ENCODE assay signal across 8 cellular contexts in genomic region chr13:113854238-113855011, GRCh38. TPM values are rescaled to one million over a fixed set of nuclear protein-coding genes. Genes with fewer than 3 reads are reported as not detected.
DNase-seq lines count a peak whose midpoint lies in the region; ATAC-seq and TF ChIP-seq lines count a peak whose summit lies in the region.
"Had no signal": no experiment of that assay in that cellular context is flagged by ENCODE, and none has a peak within 500 bp of the region (broad histone marks: within the 10 kb centered on the region; RNA-seq: fewer than 3 reads in every experiment).

No MANE protein-coding gene starts in this region.

- H3K36me3 ChIP-seq in IMR-90 (ENCODE audit: control insufficient read depth, insufficient read depth, low read length): peaks cover 27% of the 10 kb centered on the region
- H3K36me3 ChIP-seq: neutrophil had no signal

- H4K20me1 ChIP-seq in IMR-90 (ENCODE audit: insufficient read depth, low read length): peaks cover 100% of the 10 kb centered on the region

- no peak overlapping the region; the same call in 1 of the 2 replicates for H4K91ac ChIP-seq in IMR-90 (ENCODE audit: insufficient read depth, low read depth, low read length)

- in situ Hi-C loops in IMR-90 (cut with MboI; ENCODE audit: low sequenced_read_pairs): no loop called here

- peak overlapping the region in 1 of 2 experiments; percentile 31; a peak in 1 of 4 replicates for H4K8ac ChIP-seq in IMR-90 (ENCODE audit: low read depth in 2 of 2, low read length in 2 of 2)

- POLR2A ChIA-PET in IMR-90 (lab: Charles Lee; ENCODE audit: unreplicated experiment): no interaction called here

- H3K4me1 ChIP-seq in IMR-90 (ENCODE audit: control insufficient read depth, insufficient read depth, low read length): peaks cover 49% of the 10 kb centered on the region

- H3K27me3 Mint-ChIP-seq in activated T-cell treated with anti-CD3 and anti-CD28 coated beads, Interleukin-2, amount 50 U/mL, for 72 hours (ENCODE audit: low read depth): peaks cover 14% of the 10 kb centered on the region

- 64% methylated on average over 20 of the region's 31 CpGs; no CpG with 5 or more reads in 1 of the 2 experiments for WGBS in IMR-90 (ENCODE audit: extremely low coverage in 2 of 2, insufficient read length in 1 of 2), 2 experiments

- no peak overlapping the region for H3K27ac Mint-ChIP-seq in activated T-cell treated with anti-CD3 and anti-CD28 coated beads, Interleukin-2, amount 50 U/mL, for 72 hours

- H3K27ac ChIP-seq in IMR-90 (ENCODE audit: insufficient read depth, low read length) (peak overlapping the region; percentile 53), substantia nigra (ENCODE audit: low read depth, low read length, poor library complexity, severe bottlenecking) (peak overlapping the region; percentile 46)
- H3K27ac ChIP-seq: neutrophil had no signal

- peak overlapping the region; percentile 49 for H3K4ac ChIP-seq in IMR-90 (ENCODE audit: low read depth, low read length)

- H2AK5ac ChIP-seq in IMR-90 (ENCODE audit: low read depth, low read length): peak overlapping the region; percentile 77; the same call in 1 of the 2 replicates

- dilution Hi-C loops in IMR-90 (cut with HindIII; ENCODE audit: low sequenced_read_pairs, unreplicated experiment): no loop called here

- H3K4me2 ChIP-seq in IMR-90 (ENCODE audit: low read depth, low read length): no peak overlapping the region; the same call in 1 of the 2 replicates

- H2BK15ac ChIP-seq in IMR-90 (ENCODE audit: low read depth, low read length): no peak overlapping the region

- peak; percentile 31 for ATAC-seq in IMR-90 (ENCODE audit: low read depth)
- ATAC-seq in activated T-cell treated with anti-CD3 and anti-CD28 coated beads, Interleukin-2, amount 50 U/mL, for 72 hours (replicated peaks in 1 of 2): peak; percentile 21 to 34
- no peak for ATAC-seq in GM21367 (IDR thresholded peaks at IDR 0.05; ENCODE audit: unreplicated experiment)

- peak overlapping the region; percentile 22; the same call in 1 of the 2 replicates for H3K14ac ChIP-seq in IMR-90 (replicated peaks; ENCODE audit: low read depth, low read length)

- no peak overlapping the region for H3K56ac ChIP-seq in IMR-90 (ENCODE audit: extremely low read depth, insufficient read depth, low read length)

- peak overlapping the region; percentile 50 for H2BK5ac ChIP-seq in IMR-90 (ENCODE audit: low read depth, low read length, poor library complexity, severe bottlenecking)

- H3K9me3 Mint-ChIP-seq in activated T-cell treated with anti-CD3 and anti-CD28 coated beads, Interleukin-2, amount 50 U/mL, for 72 hours: peaks cover 10 to 13% of the 10 kb centered on the region in 2 donors

- H3K27me3 ChIP-seq in IMR-90 (ENCODE audit: control insufficient read depth, insufficient read depth, low read length): no peaks in the 10 kb centered on the region

- no peaks in the 10 kb centered on the region for H3K9me3 ChIP-seq in IMR-90 (ENCODE audit: control insufficient read depth, insufficient read depth, low read length)

- peak overlapping the region; percentile 35 for H2AFZ ChIP-seq in IMR-90 (replicated peaks; ENCODE audit: low read length, poor library complexity)

- no peak overlapping the region for H3K4me3 ChIP-seq in IMR-90 (ENCODE audit: insufficient read depth, low read depth, low read length)

- peak; percentile 81 for DNase-seq in IMR-90
- no peak for DNase-seq in activated T-cell treated with anti-CD3 and anti-CD28 coated beads, Interleukin-2, amount 50 U/mL, for 72 hours
- peak; percentile 34 to 47 for DNase-seq in hippocampal formation (lab: John Stamatoyannopoulos, UW)
- DNase-seq in substantia nigra (lab: John Stamatoyannopoulos, UW): peak in 22 of 49 donors; percentile 23 to 67 (median 42)
- DNase-seq in NOMO-1 treated with DMSO at 0.1 percent for 48 hours (lab: John Stamatoyannopoulos, UW; ENCODE audit: unreplicated experiment): no peak
- DNase-seq in NCI-H446 treated with DMSO at 0.1 percent for 48 hours (lab: John Stamatoyannopoulos, UW): no peak

- no peak overlapping the region for H2BK20ac ChIP-seq in IMR-90 (ENCODE audit: low read depth, low read length)

- peaks cover 6% of the 10 kb centered on the region for H3K4me1 Mint-ChIP-seq in activated T-cell treated with anti-CD3 and anti-CD28 coated beads, Interleukin-2, amount 50 U/mL, for 72 hours (ENCODE audit: low read depth)

- peak overlapping the region; percentile 4; the same call in 1 of the 2 replicates for H3K9ac ChIP-seq in IMR-90 (ENCODE audit: low read depth, low read length)

- no peak for TF ChIP-seq CTCF in IMR-90 (conservative IDR thresholded peaks at IDR 0.05; ENCODE audit: low read depth, low read length)

- H3K18ac ChIP-seq in IMR-90 (ENCODE audit: low read depth, low read length): peak overlapping the region; percentile 13; the same call in 1 of the 2 replicates

- peak overlapping the region; percentile 81 for H2AK9ac ChIP-seq in IMR-90 (replicated peaks; ENCODE audit: low read depth, low read length, poor library complexity)

- no peak for TF ChIP-seq POLR2A in IMR-90 (IDR thresholded peaks at IDR 0.05; ENCODE audit: low read depth, low read length)

- peaks cover 0 to 2% of the 10 kb centered on the region in 2 donors for H3K36me3 Mint-ChIP-seq in activated T-cell treated with anti-CD3 and anti-CD28 coated beads, Interleukin-2, amount 50 U/mL, for 72 hours (ENCODE audit: insufficient read depth in 2 of 2)

- peak overlapping the region; percentile 54 for H3K23ac ChIP-seq in IMR-90 (ENCODE audit: low read depth, low read length)

- CTCF ChIA-PET in IMR-90 (lab: Yijun Ruan, JAX): interaction anchor here (0.6 kb wide), 1 partner anchor 77 kb away, joined by 4 read pairs; no protein-coding TSS in a partner anchor

- intact Hi-C loops in IMR-90 (cut with micrococcal nuclease): no loop called here

- peak overlapping the region; percentile 44 for H2BK120ac ChIP-seq in IMR-90 (ENCODE audit: low read depth, low read length)

- H4K5ac ChIP-seq in IMR-90 (ENCODE audit: low read depth, low read length): no peak overlapping the region

- peaks cover 55% of the 10 kb centered on the region for H3K9me1 ChIP-seq in IMR-90 (ENCODE audit: insufficient read depth, low read length)

- BruUV-seq in IMR-90 (replicated peaks; lab: Mats Ljungman, UMichigan): no TSS peak

- peaks cover 14 to 95% of the 10 kb centered on the region in 2 experiments for H3K79me1 ChIP-seq in IMR-90 (ENCODE audit: low read depth in 1 of 2, low read length in 2 of 2)

- no peak for TF ChIP-seq RAD21 in IMR-90 (IDR thresholded peaks at IDR 0.05; ENCODE audit: low read length)

- H3K4me3 Mint-ChIP-seq in activated T-cell treated with anti-CD3 and anti-CD28 coated beads, Interleukin-2, amount 50 U/mL, for 72 hours: peak overlapping the region in 1 of 2 donors; percentile 3

TF ChIP-seq in IMR-90, 13 proteins besides CTCF, POLR2A, EP300 and RAD21:
- peak; percentile 82 for TF ChIP-seq MXI1 (IDR thresholded peaks at IDR 0.05; ENCODE audit: borderline replicate concordance, low read depth, low read length)
- no peak for TF ChIP-seq FOS (IDR thresholded peaks at IDR 0.05; ENCODE audit: low read depth, low read length)
- 0 out of 2 replicates have a peak, but pooled peaks have one; percentile 11 for TF ChIP-seq USF2 (IDR thresholded peaks at IDR 0.05; ENCODE audit: low read depth, low read length)

RNA-seq across cellular contexts. Expression of gene GAS6, which starts 9.5 kb away (rescaled TPM):
- total RNA-seq in IMR-90 (2012; rRNA removed): 212 and 220 TPM in 2 replicates
- 795 and 823 TPM in 2 replicates for polyA plus RNA-seq in IMR-90 (2012; rRNA removed)
- 1,010 and 1,498 TPM in 2 replicates for polyA plus RNA-seq in IMR-90 (2012; cell fraction: cytosol; rRNA removed)
- 1,145 and 2,216 TPM in 2 replicates for polyA plus RNA-seq in IMR-90 (2012; cell fraction: nucleus; rRNA removed; ENCODE audit: low replicate concordance)
- 1 to 10 TPM in 1 of 2 donors, under 1 TPM in 1; 0.46 to 1.5 TPM for total RNA-seq in activated T-cell treated with anti-CD3 and anti-CD28 coated beads, Interleukin-2, amount 50 U/mL, for 72 hours

Comparison
In these comparisons a context has a peak if more than half of its experiments do, and no peak if none do; other contexts are left out.
1. DNase-seq: peak in IMR-90 (single experiment) and hippocampal formation (2 of 2); none in activated T-cell treated with anti-CD3 and anti-CD28 coated beads, Interleukin-2, amount 50 U/mL, for 72 hours (0 of 2), NOMO-1 treated with DMSO at 0.1 percent for 48 hours (single experiment) and NCI-H446 treated with DMSO at 0.1 percent for 48 hours (single experiment).
2. RNA of gene GAS6, which starts 9.5 kb away (total RNA-seq): 212 to 220 TPM in IMR-90; 0.46 to 1.5 TPM in activated T-cell treated with anti-CD3 and anti-CD28 coated beads, Interleukin-2, amount 50 U/mL, for 72 hours; every median in the first group is over 10 times any median in the second.